Comparison of ENCODE assay signal across 20 cellular contexts in the genomic region with DNA sequence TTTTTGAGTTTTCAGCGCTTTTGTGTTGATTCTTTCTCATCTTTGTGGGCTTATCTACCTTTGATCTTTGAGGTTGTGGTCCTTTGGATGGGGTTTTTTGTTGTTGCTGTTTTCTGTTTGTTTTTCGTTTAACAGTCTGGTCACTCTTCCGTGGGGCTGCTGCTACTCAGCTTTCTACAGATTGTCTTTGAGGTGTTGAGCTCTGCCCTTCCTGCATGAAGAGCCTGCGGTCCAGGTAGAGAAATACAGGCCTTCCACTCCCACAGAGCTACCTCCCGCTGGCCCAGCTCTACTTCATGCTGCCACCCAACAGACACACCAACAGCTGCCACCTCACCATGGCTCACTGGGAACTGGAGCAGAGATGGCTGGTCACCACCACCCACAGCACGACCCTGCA.
"Had no signal": no experiment of that assay in that cellular context is flagged by ENCODE, and none has a peak within 500 bp of the region (broad histone marks: within the 10 kb centered on the region; RNA-seq: fewer than 3 reads in every experiment).

No MANE protein-coding gene starts in this region.

- H3K4me3 ChIP-seq: colonic mucosa, ovary, right atrium auricular region, sigmoid colon, skin epidermis, testis, tibial nerve, upper lobe of right lung, vagina had no signal

- H3K27me3 Mint-ChIP-seq: naive thymus-derived CD4-positive, alpha-beta T cell had no signal

- H3K9me3 ChIP-seq: colonic mucosa, ovary, right atrium auricular region, sigmoid colon, testis, tibial nerve, upper lobe of right lung, vagina had no signal

- DNase-seq: colonic mucosa; dermis blood vessel endothelial cell; foreskin melanocyte; head of caudate nucleus; hippocampal formation; kidney glomerular epithelial cell; naive thymus-derived CD4-positive, alpha-beta T cell; nucleus accumbens; ovary; sigmoid colon; stimulated activated CD4-positive, alpha-beta T cell treated with anti-CD3 and anti-CD28 coated beads, Interleukin-12 subunit alpha, Interleukin-12 subunit beta, amount 100 ng/mL, for 4 hours; stimulated activated naive CD8-positive, alpha-beta T cell treated with anti-CD3 and anti-CD28 coated beads, Interleukin-15, Interleukin-2, amounts not matched to agents 100 U/mL and 50 U/mL, for 24 hours; testis; upper lobe of right lung had no signal

- ATAC-seq: naive thymus-derived CD4-positive, alpha-beta T cell; stimulated activated naive CD8-positive, alpha-beta T cell treated with anti-CD3 and anti-CD28 coated beads, Interleukin-15, Interleukin-2, amounts not matched to agents 100 U/mL and 50 U/mL, for 24 hours; upper lobe of right lung had no signal

- H3K27me3 ChIP-seq: colonic mucosa, ovary, right atrium auricular region, sigmoid colon, testis, tibial nerve, upper lobe of right lung, vagina had no signal

- FAIRE-seq: islet of Langerhans had no signal

- H3K36me3 ChIP-seq: colonic mucosa, ovary had no signal

- H3K4me3 Mint-ChIP-seq: naive thymus-derived CD4-positive, alpha-beta T cell; neural crest cell had no signal

- H3K27ac ChIP-seq: colonic mucosa, ovary, right atrium auricular region, sigmoid colon, skin epidermis, testis, tibial nerve, upper lobe of right lung, vagina had no signal

- H3K4me1 ChIP-seq: colonic mucosa, sigmoid colon, testis, vagina had no signal
